8 cellular contexts compared by ENCODE assay signal in the genomic region with DNA sequence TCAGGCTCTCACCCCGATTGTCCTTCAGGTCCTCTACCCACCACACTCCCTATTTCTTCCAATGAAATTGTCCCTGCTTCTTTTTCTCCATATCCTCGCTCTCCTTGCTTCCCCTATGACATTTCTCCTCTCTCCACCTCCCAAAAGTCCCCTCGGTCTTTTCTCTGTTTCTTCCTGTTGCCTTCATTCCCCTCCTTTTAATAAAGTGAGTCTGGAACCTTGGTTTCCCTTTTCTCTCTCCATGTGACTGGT. TPM values are rescaled to one million over a fixed set of nuclear protein-coding genes. Genes with fewer than 3 reads are reported as not detected.
DNase-seq lines count a peak whose midpoint lies in the region; ATAC-seq lines count a peak whose summit lies in the region.

No MANE protein-coding gene starts in this region.

- peak overlapping the region; percentile 100 for H3K27ac Mint-ChIP-seq in stimulated activated naive CD8-positive, alpha-beta T cell treated with anti-CD3 and anti-CD28 coated beads, Interleukin-15, Interleukin-2, amounts not matched to agents 100 ng/mL and 50 ng/mL, for 24 hours
- H3K27ac Mint-ChIP-seq in activated naive CD8-positive, alpha-beta T cell treated with anti-CD3 and anti-CD28 coated beads for 36 hours = peak overlapping the region; percentile 100

- peaks cover 20% of the 10 kb centered on the region for H3K36me3 ChIP-seq in iPS-18a (ENCODE audit: control insufficient read depth, low read depth, low read length)
- H3K36me3 ChIP-seq in subcutaneous abdominal adipose tissue (ENCODE audit: control insufficient read depth in 5 of 5, insufficient read depth in 5 of 5, low read length in 5 of 5) = peaks cover 0 to 20% (median 20%) of the 10 kb centered on the region in 5 donors

- peaks cover 6% of the 10 kb centered on the region for H3K4me1 ChIP-seq in iPS-18a (ENCODE audit: control insufficient read depth, low read depth, low read length)
- peaks cover 0 to 29% (median 22%) of the 10 kb centered on the region in 5 donors for H3K4me1 ChIP-seq in subcutaneous abdominal adipose tissue (ENCODE audit: control insufficient read depth in 5 of 5, insufficient read depth in 5 of 5, low read length in 5 of 5)

- H3K27ac ChIP-seq in iPS-18a (ENCODE audit: low read length) (peak overlapping the region; percentile 99), subcutaneous abdominal adipose tissue (ENCODE audit: low read depth, low read length) (peak overlapping the region; percentile 99)

- peaks cover 44% of the 10 kb centered on the region for H3K4me1 Mint-ChIP-seq in stimulated activated naive CD8-positive, alpha-beta T cell treated with anti-CD3 and anti-CD28 coated beads, Interleukin-15, Interleukin-2, amounts not matched to agents 100 ng/mL and 50 ng/mL, for 24 hours (ENCODE audit: low read depth)
- H3K4me1 Mint-ChIP-seq in activated naive CD8-positive, alpha-beta T cell treated with anti-CD3 and anti-CD28 coated beads for 36 hours = peaks cover 23% of the 10 kb centered on the region

- no peak for ATAC-seq in stimulated activated naive CD8-positive, alpha-beta T cell treated with anti-CD3 and anti-CD28 coated beads, Interleukin-15, Interleukin-2, amounts not matched to agents 100 U/mL and 50 U/mL, for 24 hours
- no peak for ATAC-seq in GM18511 (IDR thresholded peaks at IDR 0.05; ENCODE audit: unreplicated experiment)
- ATAC-seq in GM21390 (IDR thresholded peaks at IDR 0.05; ENCODE audit: unreplicated experiment) = no peak

- H3K36me3 Mint-ChIP-seq in stimulated activated naive CD8-positive, alpha-beta T cell treated with anti-CD3 and anti-CD28 coated beads, Interleukin-15, Interleukin-2, amounts not matched to agents 100 ng/mL and 50 ng/mL, for 24 hours (ENCODE audit: low read depth) = peaks cover 30% of the 10 kb centered on the region
- peaks cover 12% of the 10 kb centered on the region for H3K36me3 Mint-ChIP-seq in activated naive CD8-positive, alpha-beta T cell treated with anti-CD3 and anti-CD28 coated beads for 36 hours

- H3K9ac ChIP-seq in iPS-18a (ENCODE audit: low read length) (peak overlapping the region; percentile 98), subcutaneous abdominal adipose tissue (ENCODE audit: low read length in 5 of 5) (peak overlapping the region; percentile 89 to 99 (median 98))

- H3K9me3 ChIP-seq in iPS-18a (ENCODE audit: control insufficient read depth, low read depth, low read length) (no peaks in the 10 kb centered on the region), subcutaneous abdominal adipose tissue (ENCODE audit: control insufficient read depth in 5 of 5, low read length in 5 of 5) (no peaks in the 10 kb centered on the region)

- DNase-seq in stimulated activated naive CD8-positive, alpha-beta T cell treated with anti-CD3 and anti-CD28 coated beads, Interleukin-15, Interleukin-2, amounts not matched to agents 100 U/mL and 50 U/mL, for 24 hours = no peak
- DNase-seq in activated naive CD8-positive, alpha-beta T cell treated with anti-CD3 and anti-CD28 coated beads for 36 hours = no peak
- DNase-seq in glomerular visceral epithelial cell (ENCODE audit: extremely low spot score) = no peak

- H3K27me3 Mint-ChIP-seq in stimulated activated naive CD8-positive, alpha-beta T cell treated with anti-CD3 and anti-CD28 coated beads, Interleukin-15, Interleukin-2, amounts not matched to agents 100 ng/mL and 50 ng/mL, for 24 hours = peaks cover 4% of the 10 kb centered on the region
- H3K27me3 Mint-ChIP-seq in activated naive CD8-positive, alpha-beta T cell treated with anti-CD3 and anti-CD28 coated beads for 36 hours = peaks cover 4% of the 10 kb centered on the region

- peak overlapping the region; percentile 96 for H3K4me3 Mint-ChIP-seq in stimulated activated naive CD8-positive, alpha-beta T cell treated with anti-CD3 and anti-CD28 coated beads, Interleukin-15, Interleukin-2, amounts not matched to agents 100 ng/mL and 50 ng/mL, for 24 hours
- peak overlapping the region; percentile 100 for H3K4me3 Mint-ChIP-seq in activated naive CD8-positive, alpha-beta T cell treated with anti-CD3 and anti-CD28 coated beads for 36 hours

- H3K9me3 Mint-ChIP-seq in stimulated activated naive CD8-positive, alpha-beta T cell treated with anti-CD3 and anti-CD28 coated beads, Interleukin-15, Interleukin-2, amounts not matched to agents 100 ng/mL and 50 ng/mL, for 24 hours = no peaks in the 10 kb centered on the region
- no peaks in the 10 kb centered on the region for H3K9me3 Mint-ChIP-seq in activated naive CD8-positive, alpha-beta T cell treated with anti-CD3 and anti-CD28 coated beads for 36 hours

- H3K4me3 ChIP-seq in iPS-18a (ENCODE audit: low read length) (peak overlapping the region; percentile 86), subcutaneous abdominal adipose tissue (ENCODE audit: low read depth in 1 of 5, low read length in 5 of 5) (peak overlapping the region; percentile 75 to 98 (median 93))

- H3K27me3 ChIP-seq in iPS-18a (ENCODE audit: control insufficient read depth, insufficient read depth, low read length) (no peaks in the 10 kb centered on the region), subcutaneous abdominal adipose tissue (ENCODE audit: control insufficient read depth in 5 of 5, insufficient read depth in 4 of 5, low read length in 5 of 5) (peaks cover 0 to 7% (median 3%) of the 10 kb centered on the region in 5 donors)

RNA-seq across cellular contexts. Expression of a gene that starts 0.7 kb away (rescaled TPM):
- total RNA-seq in activated naive CD8-positive, alpha-beta T cell treated with anti-CD3 and anti-CD28 coated beads for 36 hours = 10 to 100 TPM; 15.5 to 16.0 TPM

RNA-seq across cellular contexts. Expression of a gene that starts 5.3 kb away (rescaled TPM):
- total RNA-seq in activated naive CD8-positive, alpha-beta T cell treated with anti-CD3 and anti-CD28 coated beads for 36 hours = under 1 TPM; 0.58 to 0.74 TPM

RNA-seq across cellular contexts. Expression of a gene that starts 57.0 kb away (rescaled TPM):
- 10 to 100 TPM; 50.8 to 52.2 TPM for total RNA-seq in activated naive CD8-positive, alpha-beta T cell treated with anti-CD3 and anti-CD28 coated beads for 36 hours
